8 cellular contexts compared by ENCODE assay signal in genomic region chr20:36359668-36360406, GRCh38.
"Had no signal": no experiment of that assay in that cellular context is flagged by ENCODE, and none has a peak within 500 bp of the region (broad histone marks: within the 10 kb centered on the region; RNA-seq: fewer than 3 reads in every experiment).

No MANE protein-coding gene starts in this region.

- H3K4me3 Mint-ChIP-seq: GM23338, HFFc6 had no signal

- DNase-seq: H7, HFFc6, IMR-90, KBM-7 had no signal

- H3K9me3 Mint-ChIP-seq: GM23338, HFFc6 had no signal

- H3K27ac Mint-ChIP-seq: GM23338, HFFc6 had no signal

- ATAC-seq: GM23338, HCT116 had no signal

- H3K4me1 ChIP-seq: HAP-1 had no signal

- H2AFZ ChIP-seq: GM23338 had no signal

- H3K27ac ChIP-seq: HL-60 had no signal

- H3K4me3 ChIP-seq: GM23338, HAP-1 had no signal

- H3K4me2 ChIP-seq: GM23338 had no signal

- H3K36me3 ChIP-seq: HAP-1 had no signal

- H3K9me3 ChIP-seq: HAP-1 had no signal
